ENCODE assay signal across 1 cellular context in genomic region chr20:48606841-48607543, GRCh38.
A peak's percentile ranks its signal among the peaks of the same experiment; 100 is the strongest.
TF ChIP-seq lines count a peak whose summit lies in the region.

No MANE protein-coding gene starts in this region.

TF ChIP-seq in K562, 482 proteins besides CTCF, POLR2A, EP300 and RAD21 (continued from another document):
- peak in 1 of 3 experiments; percentile 29; a peak in 2 of 6 replicates for TF ChIP-seq ZBTB11 (CRISPR knock-in tag; IDR thresholded peaks at IDR 0.05)
